In the genomic region with DNA sequence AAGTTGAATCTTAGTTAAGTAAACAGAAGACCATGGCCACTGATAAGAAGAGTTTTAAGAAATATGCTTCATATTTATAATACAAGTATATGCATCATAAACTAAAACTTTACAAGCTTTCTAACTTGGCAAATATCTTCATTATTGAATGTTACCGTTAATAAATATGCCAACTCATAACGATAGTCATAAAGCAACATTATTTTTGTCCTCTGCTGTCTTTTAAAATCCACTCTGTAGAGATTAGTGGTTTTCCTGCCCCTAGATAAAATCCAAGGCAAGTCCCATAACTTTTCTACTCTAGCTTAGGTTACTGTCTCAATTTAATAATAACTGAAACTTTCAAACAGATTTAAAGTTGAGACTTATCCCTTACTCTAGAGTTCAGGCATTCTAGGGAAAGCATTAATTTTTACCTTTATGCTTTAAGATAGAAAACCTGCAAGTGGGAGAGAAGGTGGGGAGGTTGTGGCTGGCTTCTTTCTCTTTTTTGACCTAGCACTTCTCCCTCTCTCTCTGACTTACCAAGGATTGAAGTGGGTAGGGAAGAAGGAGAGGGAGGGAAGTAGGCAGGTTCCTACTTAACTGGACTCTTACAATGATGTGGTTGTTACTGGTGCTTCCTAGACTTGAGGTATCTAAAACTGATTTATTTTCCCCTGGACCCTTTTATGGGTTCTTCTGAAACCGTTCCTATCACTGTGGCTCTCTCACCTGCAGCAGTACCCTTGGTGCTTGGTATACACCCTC, we compare ENCODE assay signal across 10 cellular contexts. TPM values are rescaled to one million over a fixed set of nuclear protein-coding genes. Genes with fewer than 3 reads are reported as not detected.
A peak's percentile ranks its signal among the peaks of the same experiment; 100 is the strongest.
DNase-seq lines count a peak whose midpoint lies in the region; ATAC-seq and TF ChIP-seq lines count a peak whose summit lies in the region.
"Had no signal": no experiment of that assay in that cellular context is flagged by ENCODE, and none has a peak within 500 bp of the region (broad histone marks: within the 10 kb centered on the region; RNA-seq: fewer than 3 reads in every experiment).

No MANE protein-coding gene starts in this region.

- no peaks in the 10 kb centered on the region for H3K9me3 Mint-ChIP-seq in natural killer cell treated with Interleukin-12 subunit alpha and Interleukin-12 subunit beta and Interleukin-15 and Interleukin-18, amount 100 ng/mL, for 72 hours
- H3K9me3 Mint-ChIP-seq in natural killer cell = no peaks in the 10 kb centered on the region
- H3K9me3 Mint-ChIP-seq in activated naive CD8-positive, alpha-beta T cell treated with anti-CD3 and anti-CD28 coated beads for 36 hours = no peaks in the 10 kb centered on the region
- H3K9me3 Mint-ChIP-seq in mesothelial cell of epicardium = peaks cover 3% of the 10 kb centered on the region
- peaks cover 3% of the 10 kb centered on the region for H3K9me3 Mint-ChIP-seq in glutamatergic neuron (ENCODE audit: unreplicated experiment)
- H3K9me3 Mint-ChIP-seq: GM23338 had no signal

- H3K27ac Mint-ChIP-seq in natural killer cell treated with Interleukin-12 subunit alpha and Interleukin-12 subunit beta and Interleukin-15 and Interleukin-18, amount 100 ng/mL, for 72 hours = peak overlapping the region; percentile 83 to 96
- peak overlapping the region in 1 of 2 donors; percentile 63 for H3K27ac Mint-ChIP-seq in natural killer cell
- H3K27ac Mint-ChIP-seq in activated naive CD8-positive, alpha-beta T cell treated with anti-CD3 and anti-CD28 coated beads for 36 hours = peak overlapping the region; percentile 87
- peak overlapping the region; percentile 88 for H3K27ac Mint-ChIP-seq in mesothelial cell of epicardium
- no peak overlapping the region for H3K27ac Mint-ChIP-seq in glutamatergic neuron (ENCODE audit: unreplicated experiment)
- H3K27ac Mint-ChIP-seq: GM23338 had no signal

- H3K27me3 Mint-ChIP-seq in natural killer cell treated with Interleukin-12 subunit alpha and Interleukin-12 subunit beta and Interleukin-15 and Interleukin-18, amount 100 ng/mL, for 72 hours = no peaks in the 10 kb centered on the region
- H3K27me3 Mint-ChIP-seq in natural killer cell (ENCODE audit: low read depth in 2 of 2) (no peaks in the 10 kb centered on the region), mesothelial cell of epicardium (ENCODE audit: low read depth) (no peaks in the 10 kb centered on the region), glutamatergic neuron (ENCODE audit: unreplicated experiment) (no peaks in the 10 kb centered on the region)
- H3K27me3 Mint-ChIP-seq in activated naive CD8-positive, alpha-beta T cell treated with anti-CD3 and anti-CD28 coated beads for 36 hours = no peaks in the 10 kb centered on the region

- DNase-seq in natural killer cell treated with Interleukin-12 subunit alpha and Interleukin-12 subunit beta and Interleukin-15 and Interleukin-18, amount 100 ng/mL, for 72 hours (ENCODE audit: low spot score) = no peak
- DNase-seq in natural killer cell = no peak
- no peak for DNase-seq in activated naive CD8-positive, alpha-beta T cell treated with anti-CD3 and anti-CD28 coated beads for 36 hours
- no peak for DNase-seq in mesothelial cell of epicardium (ENCODE audit: low spot score in 2 of 2, unreplicated experiment in 2 of 2)
- no peak for DNase-seq in HT-29 (ENCODE audit: low spot score)
- DNase-seq in activated effector memory CD4-positive, alpha-beta T cell treated with anti-CD3 and anti-CD28 coated beads, Interleukin-2, amount 50 U/mL, for 16 hours = no peak
- DNase-seq in glutamatergic neuron = no peak
- DNase-seq: NCI-H1694 treated with DMSO at 0.1 percent for 48 hours had no signal

- TF ChIP-seq CTCF in natural killer cell (IDR thresholded peaks at IDR 0.05) (no peak), mesothelial cell of epicardium (IDR thresholded peaks at IDR 0.05; ENCODE audit: unreplicated experiment) (no peak), glutamatergic neuron (IDR thresholded peaks at IDR 0.05; ENCODE audit: partially characterized antibody, unreplicated experiment) (no peak)

- intact Hi-C loops in natural killer cell (cut with micrococcal nuclease) = no loop called here

- no peak for ATAC-seq in natural killer cell treated with Interleukin-12 subunit alpha and Interleukin-12 subunit beta and Interleukin-15 and Interleukin-18, amount 100 ng/mL, for 72 hours
- ATAC-seq in natural killer cell (no peak), HG02763 (IDR thresholded peaks at IDR 0.05; ENCODE audit: unreplicated experiment) (no peak)
- ATAC-seq: GM23338 had no signal

- H3K4me3 Mint-ChIP-seq in natural killer cell treated with Interleukin-12 subunit alpha and Interleukin-12 subunit beta and Interleukin-15 and Interleukin-18, amount 100 ng/mL, for 72 hours = peak overlapping the region; percentile 56
- H3K4me3 Mint-ChIP-seq in natural killer cell (no peak overlapping the region), mesothelial cell of epicardium (no peak overlapping the region), glutamatergic neuron (ENCODE audit: unreplicated experiment) (no peak overlapping the region)
- peak overlapping the region; percentile 32 for H3K4me3 Mint-ChIP-seq in activated naive CD8-positive, alpha-beta T cell treated with anti-CD3 and anti-CD28 coated beads for 36 hours
- H3K4me3 Mint-ChIP-seq: GM23338 had no signal

- peaks cover 44 to 53% of the 10 kb centered on the region in 2 donors for H3K4me1 Mint-ChIP-seq in natural killer cell treated with Interleukin-12 subunit alpha and Interleukin-12 subunit beta and Interleukin-15 and Interleukin-18, amount 100 ng/mL, for 72 hours (ENCODE audit: low read depth in 2 of 2)
- H3K4me1 Mint-ChIP-seq in natural killer cell (peaks cover 19 to 25% of the 10 kb centered on the region in 2 donors), mesothelial cell of epicardium (peaks cover 55% of the 10 kb centered on the region), glutamatergic neuron (ENCODE audit: low read depth, unreplicated experiment) (peaks cover 3% of the 10 kb centered on the region)
- H3K4me1 Mint-ChIP-seq in activated naive CD8-positive, alpha-beta T cell treated with anti-CD3 and anti-CD28 coated beads for 36 hours = peaks cover 73% of the 10 kb centered on the region

- H3K36me3 Mint-ChIP-seq in natural killer cell treated with Interleukin-12 subunit alpha and Interleukin-12 subunit beta and Interleukin-15 and Interleukin-18, amount 100 ng/mL, for 72 hours = peaks cover 1% of the 10 kb centered on the region
- H3K36me3 Mint-ChIP-seq in natural killer cell (no peaks in the 10 kb centered on the region), mesothelial cell of epicardium (peaks cover 13% of the 10 kb centered on the region), glutamatergic neuron (ENCODE audit: unreplicated experiment) (no peaks in the 10 kb centered on the region)
- peaks cover 38% of the 10 kb centered on the region for H3K36me3 Mint-ChIP-seq in activated naive CD8-positive, alpha-beta T cell treated with anti-CD3 and anti-CD28 coated beads for 36 hours

RNA-seq across cellular contexts. Expression of a gene that starts 29.6 kb away (rescaled TPM):
- total RNA-seq in natural killer cell treated with Interleukin-12 subunit alpha and Interleukin-12 subunit beta and Interleukin-15 and Interleukin-18, amount 100 ng/mL, for 72 hours = 100 to 1,000 TPM in 1 of 2 donors, 10 to 100 TPM in 1; 92.3 to 113 TPM
- total RNA-seq in natural killer cell = 10 to 100 TPM; 29.8 to 40.4 (median 38.4) TPM
- total RNA-seq in activated naive CD8-positive, alpha-beta T cell treated with anti-CD3 and anti-CD28 coated beads for 36 hours = 10 to 100 TPM; 80.3 to 88.5 TPM
- 88.8 to 93.1 TPM (median 91.4 TPM) in 3 replicates for total RNA-seq in mesothelial cell of epicardium
- 14.3 and 14.4 TPM in 2 replicates for total RNA-seq in HT-29 (2014; rRNA removed; shearing (Covaris generic))
- total RNA-seq in glutamatergic neuron (ENCODE audit: unreplicated experiment) = 71.0 TPM

Comparison
In these comparisons a context has a peak if more than half of its experiments do, and no peak if none do; other contexts are left out.
1. H3K4me3 Mint-ChIP-seq: peak in natural killer cell treated with Interleukin-12 subunit alpha and Interleukin-12 subunit beta and Interleukin-15 and Interleukin-18, amount 100 ng/mL, for 72 hours (single experiment) and activated naive CD8-positive, alpha-beta T cell treated with anti-CD3 and anti-CD28 coated beads for 36 hours (single experiment); none in natural killer cell (single experiment), mesothelial cell of epicardium (single experiment) and glutamatergic neuron (single experiment).